ENCODE assay signal across 12 cellular contexts in genomic region chr2:176127769-176128072, GRCh38. TPM values are rescaled to one million over a fixed set of nuclear protein-coding genes. Genes with fewer than 3 reads are reported as not detected.
DNase-seq lines count a peak whose midpoint lies in the region; ATAC-seq and TF ChIP-seq lines count a peak whose summit lies in the region.
"Had no signal": no experiment of that assay in that cellular context is flagged by ENCODE, and none has a peak within 500 bp of the region (broad histone marks: within the 10 kb centered on the region; RNA-seq: fewer than 3 reads in every experiment).

No MANE protein-coding gene starts in this region.

- no peak for ATAC-seq in activated CD8-positive, alpha-beta T cell treated with anti-CD3 and anti-CD28 coated beads, Interleukin-2, amount 10 ng/mL, durations not matched to agents 7 days and 5 days
- ATAC-seq in activated CD8-positive, alpha-beta T cell treated with anti-CD3 and anti-CD28 coated beads for 36 hours = no peak
- no peak for ATAC-seq in stimulated activated naive B cell treated with anti-CD40 and anti-IgM and Interleukin-4, amounts not matched to agents 10 μg/mL and 1 μg/mL and 100 μg/mL, for 72 hours (replicated peaks)
- ATAC-seq in GM21526 (IDR thresholded peaks at IDR 0.05; ENCODE audit: low FRiP score, unreplicated experiment) (no peak), GM19455 (IDR thresholded peaks at IDR 0.05; ENCODE audit: unreplicated experiment) (no peak)
- ATAC-seq: body of pancreas, esophagus mucosa had no signal

- no peak for DNase-seq in activated CD8-positive, alpha-beta T cell treated with anti-CD3 and anti-CD28 coated beads, Interleukin-2, amount 10 ng/mL, durations not matched to agents 7 days and 5 days
- DNase-seq in activated CD8-positive, alpha-beta T cell treated with anti-CD3 and anti-CD28 coated beads for 36 hours = no peak
- DNase-seq in MG63 (no peak), fibroblast of mammary gland (ENCODE audit: low read depth) (no peak), LoVo (ENCODE audit: low spot score) (no peak)
- DNase-seq in stimulated activated naive B cell treated with anti-CD40 and anti-IgM and Interleukin-4, amounts not matched to agents 10 μg/mL and 1 μg/mL and 100 μg/mL, for 72 hours = no peak
- DNase-seq: NCI-H226, WERI-Rb-1 had no signal

- POLR2A ChIA-PET in activated CD8-positive, alpha-beta T cell treated with anti-CD3 and anti-CD28 coated beads, Interleukin-2, amount 10 ng/mL, durations not matched to agents 7 days and 5 days (lab: Charles Lee) = interaction anchor here (1.7 kb wide), 1 partner anchor 327 kb away, joined by 6 read pairs; no protein-coding TSS in a partner anchor
- POLR2A ChIA-PET in activated CD8-positive, alpha-beta T cell treated with anti-CD3 and anti-CD28 coated beads for 36 hours (lab: Charles Lee) = interaction anchor here (0.6 kb wide), 2 partner anchors 263 to 860 kb away, joined by 3 read pairs; no protein-coding TSS in a partner anchor

- no peak overlapping the region for H3K4me3 Mint-ChIP-seq in activated CD8-positive, alpha-beta T cell treated with anti-CD3 and anti-CD28 coated beads, Interleukin-2, amount 10 ng/mL, durations not matched to agents 7 days and 5 days
- no peak overlapping the region for H3K4me3 Mint-ChIP-seq in activated CD8-positive, alpha-beta T cell treated with anti-CD3 and anti-CD28 coated beads for 36 hours
- H3K4me3 Mint-ChIP-seq in stimulated activated naive B cell treated with anti-CD40 and anti-IgM and Interleukin-4, amounts not matched to agents 10 μg/mL and 1 μg/mL and 100 μg/mL, for 72 hours = no peak overlapping the region

- no peaks in the 10 kb centered on the region for H3K36me3 ChIP-seq in MG63
- H3K36me3 ChIP-seq: WERI-Rb-1 had no signal

- CTCF ChIA-PET in activated CD8-positive, alpha-beta T cell treated with anti-CD3 and anti-CD28 coated beads, Interleukin-2, amount 10 ng/mL, durations not matched to agents 7 days and 5 days (lab: Charles Lee) = interaction anchor here (0.7 to 4.6 kb wide), 21 partner anchors 12 to 1036 kb away, joined by 3 to 50 read pairs (median 7); no protein-coding TSS in a partner anchor
- CTCF ChIA-PET in activated CD8-positive, alpha-beta T cell treated with anti-CD3 and anti-CD28 coated beads for 36 hours (lab: Charles Lee) = interaction anchor here (0.6 to 9.8 kb wide), 29 partner anchors 9 to 1034 kb away, joined by 3 to 95 read pairs (median 8); partner anchors contain the start of genes HOXD10 and HOXD4

- no peaks in the 10 kb centered on the region for H3K27me3 ChIP-seq in MG63

- no peaks in the 10 kb centered on the region for H3K9me3 Mint-ChIP-seq in activated CD8-positive, alpha-beta T cell treated with anti-CD3 and anti-CD28 coated beads, Interleukin-2, amount 10 ng/mL, durations not matched to agents 7 days and 5 days (ENCODE audit: insufficient read depth)
- no peaks in the 10 kb centered on the region for H3K9me3 Mint-ChIP-seq in activated CD8-positive, alpha-beta T cell treated with anti-CD3 and anti-CD28 coated beads for 36 hours
- H3K9me3 Mint-ChIP-seq in stimulated activated naive B cell treated with anti-CD40 and anti-IgM and Interleukin-4, amounts not matched to agents 10 μg/mL and 1 μg/mL and 100 μg/mL, for 72 hours = no peaks in the 10 kb centered on the region

- H3K4me1 Mint-ChIP-seq in activated CD8-positive, alpha-beta T cell treated with anti-CD3 and anti-CD28 coated beads, Interleukin-2, amount 10 ng/mL, durations not matched to agents 7 days and 5 days (ENCODE audit: low read depth) = peaks cover 18% of the 10 kb centered on the region
- peaks cover 28% of the 10 kb centered on the region for H3K4me1 Mint-ChIP-seq in activated CD8-positive, alpha-beta T cell treated with anti-CD3 and anti-CD28 coated beads for 36 hours (ENCODE audit: low read depth)
- peaks cover 20 to 45% of the 10 kb centered on the region in 2 donors for H3K4me1 Mint-ChIP-seq in stimulated activated naive B cell treated with anti-CD40 and anti-IgM and Interleukin-4, amounts not matched to agents 10 μg/mL and 1 μg/mL and 100 μg/mL, for 72 hours

- H3K27me3 Mint-ChIP-seq in activated CD8-positive, alpha-beta T cell treated with anti-CD3 and anti-CD28 coated beads, Interleukin-2, amount 10 ng/mL, durations not matched to agents 7 days and 5 days (ENCODE audit: low read depth) = peaks cover 74% of the 10 kb centered on the region
- H3K27me3 Mint-ChIP-seq in activated CD8-positive, alpha-beta T cell treated with anti-CD3 and anti-CD28 coated beads for 36 hours = peaks cover 73% of the 10 kb centered on the region
- peaks cover 67 to 71% of the 10 kb centered on the region in 2 donors for H3K27me3 Mint-ChIP-seq in stimulated activated naive B cell treated with anti-CD40 and anti-IgM and Interleukin-4, amounts not matched to agents 10 μg/mL and 1 μg/mL and 100 μg/mL, for 72 hours

- intact Hi-C loops in activated CD8-positive, alpha-beta T cell treated with anti-CD3 and anti-CD28 coated beads for 36 hours (cut with micrococcal nuclease) = loop anchor here (5.0 kb wide), 2 partner anchors 525 to 1020 kb away; no protein-coding TSS in a partner anchor

- H3K27ac Mint-ChIP-seq in activated CD8-positive, alpha-beta T cell treated with anti-CD3 and anti-CD28 coated beads, Interleukin-2, amount 10 ng/mL, durations not matched to agents 7 days and 5 days = peak overlapping the region; percentile 44
- H3K27ac Mint-ChIP-seq in activated CD8-positive, alpha-beta T cell treated with anti-CD3 and anti-CD28 coated beads for 36 hours = no peak overlapping the region
- H3K27ac Mint-ChIP-seq in stimulated activated naive B cell treated with anti-CD40 and anti-IgM and Interleukin-4, amounts not matched to agents 10 μg/mL and 1 μg/mL and 100 μg/mL, for 72 hours = peak overlapping the region; percentile 88

- H3K36me3 Mint-ChIP-seq in activated CD8-positive, alpha-beta T cell treated with anti-CD3 and anti-CD28 coated beads, Interleukin-2, amount 10 ng/mL, durations not matched to agents 7 days and 5 days (ENCODE audit: low read depth) = peaks cover 6% of the 10 kb centered on the region
- no peaks in the 10 kb centered on the region for H3K36me3 Mint-ChIP-seq in activated CD8-positive, alpha-beta T cell treated with anti-CD3 and anti-CD28 coated beads for 36 hours (ENCODE audit: low read depth)
- H3K36me3 Mint-ChIP-seq in stimulated activated naive B cell treated with anti-CD40 and anti-IgM and Interleukin-4, amounts not matched to agents 10 μg/mL and 1 μg/mL and 100 μg/mL, for 72 hours = peaks cover 1 to 6% of the 10 kb centered on the region in 2 donors

- H3K4me3 ChIP-seq in MG63 (peak overlapping the region; percentile 52), fibroblast of mammary gland (ENCODE audit: control insufficient read depth, low read depth, low read length) (peak overlapping the region; percentile 56)
- H3K4me3 ChIP-seq: body of pancreas had no signal

- no peaks in the 10 kb centered on the region for H3K9me3 ChIP-seq in MG63
- H3K9me3 ChIP-seq: body of pancreas had no signal

- TF ChIP-seq CTCF in activated CD8-positive, alpha-beta T cell treated with anti-CD3 and anti-CD28 coated beads for 36 hours (IDR thresholded peaks at IDR 0.05) = no peak
- no peak for TF ChIP-seq CTCF in fibroblast of mammary gland (conservative IDR thresholded peaks at IDR 0.05; ENCODE audit: control insufficient read depth, insufficient read depth, low read depth, low read length)

RNA-seq across cellular contexts. Expression of gene HOXD8, which starts 1.8 kb away (rescaled TPM):
- not detected for total RNA-seq in activated CD8-positive, alpha-beta T cell treated with anti-CD3 and anti-CD28 coated beads, Interleukin-2, amount 10 ng/mL, durations not matched to agents 7 days and 5 days
- not detected for total RNA-seq in activated CD8-positive, alpha-beta T cell treated with anti-CD3 and anti-CD28 coated beads for 36 hours
- 13.4 and 15.5 TPM in 2 replicates for total RNA-seq in MG63 (2014; rRNA removed; shearing (Covaris generic); ENCODE audit: low replicate concordance)

RNA-seq across cellular contexts. Expression of gene HOXD9, which starts 5.2 kb away (rescaled TPM):
- total RNA-seq in activated CD8-positive, alpha-beta T cell treated with anti-CD3 and anti-CD28 coated beads, Interleukin-2, amount 10 ng/mL, durations not matched to agents 7 days and 5 days = not detected
- not detected for total RNA-seq in activated CD8-positive, alpha-beta T cell treated with anti-CD3 and anti-CD28 coated beads for 36 hours
- total RNA-seq in MG63 (2014; rRNA removed; shearing (Covaris generic); ENCODE audit: low replicate concordance) = 0.16 and 2.3 TPM in 2 replicates

RNA-seq across cellular contexts. Expression of gene HOXD10, which starts 11.1 kb away (rescaled TPM):
- total RNA-seq in activated CD8-positive, alpha-beta T cell treated with anti-CD3 and anti-CD28 coated beads, Interleukin-2, amount 10 ng/mL, durations not matched to agents 7 days and 5 days = not detected
- not detected for total RNA-seq in activated CD8-positive, alpha-beta T cell treated with anti-CD3 and anti-CD28 coated beads for 36 hours
- 3.8 and 4.8 TPM in 2 replicates for total RNA-seq in MG63 (2014; rRNA removed; shearing (Covaris generic); ENCODE audit: low replicate concordance)

RNA-seq across cellular contexts. Expression of gene HOXD11, which starts 20.6 kb away (rescaled TPM):
- not detected for total RNA-seq in activated CD8-positive, alpha-beta T cell treated with anti-CD3 and anti-CD28 coated beads, Interleukin-2, amount 10 ng/mL, durations not matched to agents 7 days and 5 days
- total RNA-seq in activated CD8-positive, alpha-beta T cell treated with anti-CD3 and anti-CD28 coated beads for 36 hours = not detected
- 3.6 and 9.7 TPM in 2 replicates for total RNA-seq in MG63 (2014; rRNA removed; shearing (Covaris generic); ENCODE audit: low replicate concordance)
- total RNA-seq: body of pancreas, esophagus mucosa had no signal

RNA-seq across cellular contexts. Expression of gene HOXD4, which starts 23.6 kb away (rescaled TPM):
- total RNA-seq in activated CD8-positive, alpha-beta T cell treated with anti-CD3 and anti-CD28 coated beads, Interleukin-2, amount 10 ng/mL, durations not matched to agents 7 days and 5 days = not detected
- total RNA-seq in activated CD8-positive, alpha-beta T cell treated with anti-CD3 and anti-CD28 coated beads for 36 hours = not detected
- 0.26 TPM in 1 of 2 replicates, not detected in the other for total RNA-seq in MG63 (2014; rRNA removed; shearing (Covaris generic); ENCODE audit: low replicate concordance)

Comparison
In these comparisons a context has a peak if more than half of its experiments do, and no peak if none do; other contexts are left out.
1. RNA of gene HOXD8, which starts 1.8 kb away (total RNA-seq): 13.4 to 15.5 TPM in MG63; not detected in activated CD8-positive, alpha-beta T cell treated with anti-CD3 and anti-CD28 coated beads, Interleukin-2, amount 10 ng/mL, durations not matched to agents 7 days and 5 days and not detected in activated CD8-positive, alpha-beta T cell treated with anti-CD3 and anti-CD28 coated beads for 36 hours; every median in the first group is over 10 times any median in the second.